In the genomic region with DNA sequence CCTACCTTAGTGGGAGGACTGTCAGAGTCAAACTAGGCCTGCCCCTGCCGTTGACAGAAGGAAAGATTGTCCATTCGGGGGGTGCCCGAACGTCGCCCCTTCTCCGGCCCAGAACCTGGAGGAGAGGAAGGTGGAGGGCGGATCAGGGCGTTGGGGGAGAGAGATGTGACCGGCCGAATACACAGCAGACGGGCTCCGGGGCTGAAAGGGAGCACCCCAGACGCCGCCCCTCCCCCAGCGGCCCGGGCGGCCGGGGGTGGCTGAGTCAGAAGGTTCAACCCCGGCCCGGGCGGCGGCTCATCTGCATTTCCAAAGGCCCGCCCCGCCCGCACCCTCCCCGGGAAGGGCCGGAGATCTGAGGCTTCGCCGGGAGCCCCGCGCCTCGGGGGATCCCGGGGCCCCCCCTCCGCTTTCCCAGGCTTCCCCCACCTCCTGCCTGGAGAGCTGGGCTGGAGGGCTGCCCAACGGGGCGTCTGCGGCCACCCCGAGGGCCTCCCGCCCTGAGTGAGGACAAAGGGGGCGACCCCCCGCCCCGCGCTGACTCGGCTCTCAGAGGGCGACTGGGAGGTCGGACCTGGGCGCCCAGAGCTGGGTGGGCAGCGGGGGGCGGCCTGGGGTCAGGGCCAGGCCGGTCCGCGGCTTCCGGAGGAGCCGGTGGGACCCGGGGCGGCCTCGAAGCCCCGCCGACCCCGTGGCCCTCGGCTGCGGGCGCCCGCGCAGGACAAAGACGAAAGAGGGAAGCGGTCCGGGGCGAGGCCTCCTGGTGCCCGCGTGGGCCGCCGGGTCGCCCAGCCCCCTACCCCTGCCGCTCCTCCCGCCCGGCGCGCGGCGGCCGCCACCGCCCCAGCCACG, we compare ENCODE assay signal across 1 cellular context.
TF ChIP-seq lines count a peak whose summit lies in the region.

No MANE protein-coding gene starts in this region.

TF ChIP-seq in SK-N-SH, 30 proteins besides CTCF, POLR2A, EP300 and RAD21 (continued from another document):
- TF ChIP-seq TEAD4 (IDR thresholded peaks at IDR 0.05; ENCODE audit: borderline replicate concordance, insufficient read depth) (peak; percentile 88), FOSL2 (IDR thresholded peaks at IDR 0.05; ENCODE audit: borderline replicate concordance, low read depth) (peak; percentile 73; the same call in 1 of the 2 replicates), FOXJ3 (CRISPR knock-in tag; IDR thresholded peaks at IDR 0.05) (no peak), SMC3 (IDR thresholded peaks at IDR 0.05; ENCODE audit: low read depth, low read length) (no peak), EZH2phosphoT487 (IDR thresholded peaks at IDR 0.05; ENCODE audit: borderline replicate concordance, low read depth) (no peak), SIN3A (IDR thresholded peaks at IDR 0.05; ENCODE audit: borderline replicate concordance, low read depth, low read length) (peak; percentile 79; the same call in 1 of the 2 replicates), RXRA (IDR thresholded peaks at IDR 0.05; ENCODE audit: borderline replicate concordance, low read depth) (peak; percentile 74), POLR2AphosphoS5 (IDR thresholded peaks at IDR 0.05; ENCODE audit: low read depth, low read length) (peak; percentile 53; the same call in 1 of the 2 replicates), FOXM1 (IDR thresholded peaks at IDR 0.05; ENCODE audit: low read depth) (peak; percentile 28; the same call in 1 of the 2 replicates), RCOR1 (IDR thresholded peaks at IDR 0.05; ENCODE audit: low read length) (no peak), CHD2 (IDR thresholded peaks at IDR 0.05; ENCODE audit: low read length, partially characterized antibody) (peak; percentile 63), JUND (IDR thresholded peaks at IDR 0.05) (peak; percentile 54), MXI1 (IDR thresholded peaks at IDR 0.05; ENCODE audit: low read depth, low read length) (0 out of 2 replicates have a peak, but pooled peaks have one; percentile 19), TCF12 (IDR thresholded peaks at IDR 0.05) (no peak; the same call in none of the 2 replicates), RFX5 (IDR thresholded peaks at IDR 0.05; ENCODE audit: low read length) (no peak)
- TF ChIP-seq, protein P1, sequence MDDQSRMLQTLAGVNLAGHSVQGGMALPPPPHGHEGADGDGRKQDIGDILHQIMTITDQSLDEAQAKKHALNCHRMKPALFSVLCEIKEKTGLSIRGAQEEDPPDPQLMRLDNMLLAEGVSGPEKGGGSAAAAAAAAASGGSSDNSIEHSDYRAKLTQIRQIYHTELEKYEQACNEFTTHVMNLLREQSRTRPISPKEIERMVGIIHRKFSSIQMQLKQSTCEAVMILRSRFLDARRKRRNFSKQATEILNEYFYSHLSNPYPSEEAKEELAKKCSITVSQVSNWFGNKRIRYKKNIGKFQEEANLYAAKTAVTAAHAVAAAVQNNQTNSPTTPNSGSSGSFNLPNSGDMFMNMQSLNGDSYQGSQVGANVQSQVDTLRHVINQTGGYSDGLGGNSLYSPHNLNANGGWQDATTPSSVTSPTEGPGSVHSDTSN (IDR thresholded peaks at IDR 0.05): peak; percentile 7
- TF ChIP-seq, protein P2, sequence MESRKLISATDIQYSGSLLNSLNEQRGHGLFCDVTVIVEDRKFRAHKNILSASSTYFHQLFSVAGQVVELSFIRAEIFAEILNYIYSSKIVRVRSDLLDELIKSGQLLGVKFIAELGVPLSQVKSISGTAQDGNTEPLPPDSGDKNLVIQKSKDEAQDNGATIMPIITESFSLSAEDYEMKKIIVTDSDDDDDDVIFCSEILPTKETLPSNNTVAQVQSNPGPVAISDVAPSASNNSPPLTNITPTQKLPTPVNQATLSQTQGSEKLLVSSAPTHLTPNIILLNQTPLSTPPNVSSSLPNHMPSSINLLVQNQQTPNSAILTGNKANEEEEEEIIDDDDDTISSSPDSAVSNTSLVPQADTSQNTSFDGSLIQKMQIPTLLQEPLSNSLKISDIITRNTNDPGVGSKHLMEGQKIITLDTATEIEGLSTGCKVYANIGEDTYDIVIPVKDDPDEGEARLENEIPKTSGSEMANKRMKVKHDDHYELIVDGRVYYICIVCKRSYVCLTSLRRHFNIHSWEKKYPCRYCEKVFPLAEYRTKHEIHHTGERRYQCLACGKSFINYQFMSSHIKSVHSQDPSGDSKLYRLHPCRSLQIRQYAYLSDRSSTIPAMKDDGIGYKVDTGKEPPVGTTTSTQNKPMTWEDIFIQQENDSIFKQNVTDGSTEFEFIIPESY (IDR thresholded peaks at IDR 0.05; ENCODE audit: borderline replicate concordance, low read depth): 0 out of 2 replicates have a peak, but pooled peaks have one; percentile 24
- TF ChIP-seq, protein P3, sequence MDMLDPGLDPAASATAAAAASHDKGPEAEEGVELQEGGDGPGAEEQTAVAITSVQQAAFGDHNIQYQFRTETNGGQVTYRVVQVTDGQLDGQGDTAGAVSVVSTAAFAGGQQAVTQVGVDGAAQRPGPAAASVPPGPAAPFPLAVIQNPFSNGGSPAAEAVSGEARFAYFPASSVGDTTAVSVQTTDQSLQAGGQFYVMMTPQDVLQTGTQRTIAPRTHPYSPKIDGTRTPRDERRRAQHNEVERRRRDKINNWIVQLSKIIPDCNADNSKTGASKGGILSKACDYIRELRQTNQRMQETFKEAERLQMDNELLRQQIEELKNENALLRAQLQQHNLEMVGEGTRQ (IDR thresholded peaks at IDR 0.05; ENCODE audit: borderline replicate concordance, low read depth, low read length): no peak
- TF ChIP-seq, protein P4, sequence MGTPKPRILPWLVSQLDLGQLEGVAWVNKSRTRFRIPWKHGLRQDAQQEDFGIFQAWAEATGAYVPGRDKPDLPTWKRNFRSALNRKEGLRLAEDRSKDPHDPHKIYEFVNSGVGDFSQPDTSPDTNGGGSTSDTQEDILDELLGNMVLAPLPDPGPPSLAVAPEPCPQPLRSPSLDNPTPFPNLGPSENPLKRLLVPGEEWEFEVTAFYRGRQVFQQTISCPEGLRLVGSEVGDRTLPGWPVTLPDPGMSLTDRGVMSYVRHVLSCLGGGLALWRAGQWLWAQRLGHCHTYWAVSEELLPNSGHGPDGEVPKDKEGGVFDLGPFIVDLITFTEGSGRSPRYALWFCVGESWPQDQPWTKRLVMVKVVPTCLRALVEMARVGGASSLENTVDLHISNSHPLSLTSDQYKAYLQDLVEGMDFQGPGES (IDR thresholded peaks at IDR 0.05; ENCODE audit: low read depth, low read length): no peak
- TF ChIP-seq, protein P5, sequence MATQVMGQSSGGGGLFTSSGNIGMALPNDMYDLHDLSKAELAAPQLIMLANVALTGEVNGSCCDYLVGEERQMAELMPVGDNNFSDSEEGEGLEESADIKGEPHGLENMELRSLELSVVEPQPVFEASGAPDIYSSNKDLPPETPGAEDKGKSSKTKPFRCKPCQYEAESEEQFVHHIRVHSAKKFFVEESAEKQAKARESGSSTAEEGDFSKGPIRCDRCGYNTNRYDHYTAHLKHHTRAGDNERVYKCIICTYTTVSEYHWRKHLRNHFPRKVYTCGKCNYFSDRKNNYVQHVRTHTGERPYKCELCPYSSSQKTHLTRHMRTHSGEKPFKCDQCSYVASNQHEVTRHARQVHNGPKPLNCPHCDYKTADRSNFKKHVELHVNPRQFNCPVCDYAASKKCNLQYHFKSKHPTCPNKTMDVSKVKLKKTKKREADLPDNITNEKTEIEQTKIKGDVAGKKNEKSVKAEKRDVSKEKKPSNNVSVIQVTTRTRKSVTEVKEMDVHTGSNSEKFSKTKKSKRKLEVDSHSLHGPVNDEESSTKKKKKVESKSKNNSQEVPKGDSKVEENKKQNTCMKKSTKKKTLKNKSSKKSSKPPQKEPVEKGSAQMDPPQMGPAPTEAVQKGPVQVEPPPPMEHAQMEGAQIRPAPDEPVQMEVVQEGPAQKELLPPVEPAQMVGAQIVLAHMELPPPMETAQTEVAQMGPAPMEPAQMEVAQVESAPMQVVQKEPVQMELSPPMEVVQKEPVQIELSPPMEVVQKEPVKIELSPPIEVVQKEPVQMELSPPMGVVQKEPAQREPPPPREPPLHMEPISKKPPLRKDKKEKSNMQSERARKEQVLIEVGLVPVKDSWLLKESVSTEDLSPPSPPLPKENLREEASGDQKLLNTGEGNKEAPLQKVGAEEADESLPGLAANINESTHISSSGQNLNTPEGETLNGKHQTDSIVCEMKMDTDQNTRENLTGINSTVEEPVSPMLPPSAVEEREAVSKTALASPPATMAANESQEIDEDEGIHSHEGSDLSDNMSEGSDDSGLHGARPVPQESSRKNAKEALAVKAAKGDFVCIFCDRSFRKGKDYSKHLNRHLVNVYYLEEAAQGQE (IDR thresholded peaks at IDR 0.05; ENCODE audit: low read depth, low read length): peak; percentile 40; the same call in 1 of the 2 replicates
